In the genomic region with DNA sequence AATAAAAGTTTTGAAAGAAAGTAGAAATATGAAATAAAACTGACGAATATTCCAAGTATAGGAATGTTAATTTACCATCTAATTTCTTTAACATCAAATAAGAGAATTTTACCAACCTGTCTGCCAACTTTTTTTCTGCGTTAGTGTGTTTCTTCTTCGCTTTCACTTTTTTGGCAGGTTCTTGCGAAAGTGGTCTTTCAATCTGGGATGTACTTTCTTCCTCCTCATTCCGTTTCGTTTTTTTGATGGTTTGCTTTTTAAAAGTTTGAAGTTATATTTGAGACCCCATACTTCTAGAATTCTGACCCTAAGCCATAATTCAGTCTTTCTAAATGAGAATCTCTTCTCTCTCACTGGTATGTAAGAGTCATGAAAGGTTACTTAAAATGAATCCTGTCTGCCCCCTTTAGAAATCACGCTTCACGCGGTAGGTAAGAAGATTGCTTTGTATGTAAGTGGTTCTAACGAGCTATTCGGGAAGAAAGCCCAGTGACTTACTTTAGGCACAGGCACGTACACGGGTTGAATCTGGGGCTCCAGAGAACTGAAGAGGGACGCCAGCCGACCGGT, we compare ENCODE assay signal across 1 cellular context.
TF ChIP-seq lines count a peak whose summit lies in the region.

No MANE protein-coding gene starts in this region.

TF ChIP-seq in GM23338, 12 proteins besides CTCF, POLR2A, EP300 and RAD21:
- TF ChIP-seq, protein P1, sequence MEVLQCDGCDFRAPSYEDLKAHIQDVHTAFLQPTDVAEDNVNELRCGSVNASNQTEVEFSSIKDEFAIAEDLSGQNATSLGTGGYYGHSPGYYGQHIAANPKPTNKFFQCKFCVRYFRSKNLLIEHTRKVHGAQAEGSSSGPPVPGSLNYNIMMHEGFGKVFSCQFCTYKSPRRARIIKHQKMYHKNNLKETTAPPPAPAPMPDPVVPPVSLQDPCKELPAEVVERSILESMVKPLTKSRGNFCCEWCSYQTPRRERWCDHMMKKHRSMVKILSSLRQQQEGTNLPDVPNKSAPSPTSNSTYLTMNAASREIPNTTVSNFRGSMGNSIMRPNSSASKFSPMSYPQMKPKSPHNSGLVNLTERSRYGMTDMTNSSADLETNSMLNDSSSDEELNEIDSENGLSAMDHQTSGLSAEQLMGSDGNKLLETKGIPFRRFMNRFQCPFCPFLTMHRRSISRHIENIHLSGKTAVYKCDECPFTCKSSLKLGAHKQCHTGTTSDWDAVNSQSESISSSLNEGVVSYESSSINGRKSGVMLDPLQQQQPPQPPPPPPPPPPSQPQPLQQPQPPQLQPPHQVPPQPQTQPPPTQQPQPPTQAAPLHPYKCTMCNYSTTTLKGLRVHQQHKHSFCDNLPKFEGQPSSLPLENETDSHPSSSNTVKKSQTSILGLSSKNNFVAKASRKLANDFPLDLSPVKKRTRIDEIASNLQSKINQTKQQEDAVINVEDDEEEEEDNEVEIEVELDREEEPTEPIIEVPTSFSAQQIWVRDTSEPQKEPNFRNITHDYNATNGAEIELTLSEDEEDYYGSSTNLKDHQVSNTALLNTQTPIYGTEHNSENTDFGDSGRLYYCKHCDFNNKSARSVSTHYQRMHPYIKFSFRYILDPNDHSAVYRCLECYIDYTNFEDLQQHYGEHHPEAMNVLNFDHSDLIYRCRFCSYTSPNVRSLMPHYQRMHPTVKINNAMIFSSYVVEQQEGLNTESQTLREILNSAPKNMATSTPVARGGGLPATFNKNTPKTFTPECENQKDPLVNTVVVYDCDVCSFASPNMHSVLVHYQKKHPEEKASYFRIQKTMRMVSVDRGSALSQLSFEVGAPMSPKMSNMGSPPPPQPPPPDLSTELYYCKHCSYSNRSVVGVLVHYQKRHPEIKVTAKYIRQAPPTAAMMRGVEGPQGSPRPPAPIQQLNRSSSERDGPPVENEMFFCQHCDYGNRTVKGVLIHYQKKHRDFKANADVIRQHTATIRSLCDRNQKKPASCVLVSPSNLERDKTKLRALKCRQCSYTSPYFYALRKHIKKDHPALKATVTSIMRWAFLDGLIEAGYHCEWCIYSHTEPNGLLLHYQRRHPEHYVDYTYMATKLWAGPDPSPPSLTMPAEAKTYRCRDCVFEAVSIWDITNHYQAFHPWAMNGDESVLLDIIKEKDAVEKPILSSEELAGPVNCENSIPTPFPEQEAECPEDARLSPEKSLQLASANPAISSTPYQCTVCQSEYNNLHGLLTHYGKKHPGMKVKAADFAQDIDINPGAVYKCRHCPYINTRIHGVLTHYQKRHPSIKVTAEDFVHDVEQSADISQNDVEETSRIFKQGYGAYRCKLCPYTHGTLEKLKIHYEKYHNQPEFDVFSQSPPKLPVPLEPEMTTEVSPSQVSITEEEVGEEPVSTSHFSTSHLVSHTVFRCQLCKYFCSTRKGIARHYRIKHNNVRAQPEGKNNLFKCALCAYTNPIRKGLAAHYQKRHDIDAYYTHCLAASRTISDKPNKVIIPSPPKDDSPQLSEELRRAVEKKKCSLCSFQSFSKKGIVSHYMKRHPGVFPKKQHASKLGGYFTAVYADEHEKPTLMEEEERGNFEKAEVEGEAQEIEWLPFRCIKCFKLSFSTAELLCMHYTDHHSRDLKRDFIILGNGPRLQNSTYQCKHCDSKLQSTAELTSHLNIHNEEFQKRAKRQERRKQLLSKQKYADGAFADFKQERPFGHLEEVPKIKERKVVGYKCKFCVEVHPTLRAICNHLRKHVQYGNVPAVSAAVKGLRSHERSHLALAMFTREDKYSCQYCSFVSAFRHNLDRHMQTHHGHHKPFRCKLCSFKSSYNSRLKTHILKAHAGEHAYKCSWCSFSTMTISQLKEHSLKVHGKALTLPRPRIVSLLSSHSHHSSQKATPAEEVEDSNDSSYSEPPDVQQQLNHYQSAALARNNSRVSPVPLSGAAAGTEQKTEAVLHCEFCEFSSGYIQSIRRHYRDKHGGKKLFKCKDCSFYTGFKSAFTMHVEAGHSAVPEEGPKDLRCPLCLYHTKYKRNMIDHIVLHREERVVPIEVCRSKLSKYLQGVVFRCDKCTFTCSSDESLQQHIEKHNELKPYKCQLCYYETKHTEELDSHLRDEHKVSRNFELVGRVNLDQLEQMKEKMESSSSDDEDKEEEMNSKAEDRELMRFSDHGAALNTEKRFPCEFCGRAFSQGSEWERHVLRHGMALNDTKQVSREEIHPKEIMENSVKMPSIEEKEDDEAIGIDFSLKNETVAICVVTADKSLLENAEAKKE (CRISPR knock-in tag; IDR thresholded peaks at IDR 0.05) = no peak
- TF ChIP-seq EZH2 (IDR thresholded peaks at IDR 0.05; ENCODE audit: low read depth, unreplicated experiment) (no peak), ZNF114 (CRISPR knock-in tag; IDR thresholded peaks at IDR 0.05) (no peak), ETS1 (IDR thresholded peaks at IDR 0.05) (no peak), ZNF331 (CRISPR knock-in tag; IDR thresholded peaks at IDR 0.05; ENCODE audit: low read depth) (no peak), STAT1 (IDR thresholded peaks at IDR 0.05; ENCODE audit: unreplicated experiment) (no peak), CREB1 (CRISPR knock-in tag; IDR thresholded peaks at IDR 0.05; ENCODE audit: low read depth) (no peak), POLR2AphosphoS5 (IDR thresholded peaks at IDR 0.05; ENCODE audit: low read depth) (no peak), JUNB (IDR thresholded peaks at IDR 0.05; ENCODE audit: unreplicated experiment) (no peak), NANOG (IDR thresholded peaks at IDR 0.05; ENCODE audit: borderline replicate concordance) (no peak), EZH2phosphoT487 (IDR thresholded peaks at IDR 0.05; ENCODE audit: unreplicated experiment) (no peak)
- TF ChIP-seq, protein P2, sequence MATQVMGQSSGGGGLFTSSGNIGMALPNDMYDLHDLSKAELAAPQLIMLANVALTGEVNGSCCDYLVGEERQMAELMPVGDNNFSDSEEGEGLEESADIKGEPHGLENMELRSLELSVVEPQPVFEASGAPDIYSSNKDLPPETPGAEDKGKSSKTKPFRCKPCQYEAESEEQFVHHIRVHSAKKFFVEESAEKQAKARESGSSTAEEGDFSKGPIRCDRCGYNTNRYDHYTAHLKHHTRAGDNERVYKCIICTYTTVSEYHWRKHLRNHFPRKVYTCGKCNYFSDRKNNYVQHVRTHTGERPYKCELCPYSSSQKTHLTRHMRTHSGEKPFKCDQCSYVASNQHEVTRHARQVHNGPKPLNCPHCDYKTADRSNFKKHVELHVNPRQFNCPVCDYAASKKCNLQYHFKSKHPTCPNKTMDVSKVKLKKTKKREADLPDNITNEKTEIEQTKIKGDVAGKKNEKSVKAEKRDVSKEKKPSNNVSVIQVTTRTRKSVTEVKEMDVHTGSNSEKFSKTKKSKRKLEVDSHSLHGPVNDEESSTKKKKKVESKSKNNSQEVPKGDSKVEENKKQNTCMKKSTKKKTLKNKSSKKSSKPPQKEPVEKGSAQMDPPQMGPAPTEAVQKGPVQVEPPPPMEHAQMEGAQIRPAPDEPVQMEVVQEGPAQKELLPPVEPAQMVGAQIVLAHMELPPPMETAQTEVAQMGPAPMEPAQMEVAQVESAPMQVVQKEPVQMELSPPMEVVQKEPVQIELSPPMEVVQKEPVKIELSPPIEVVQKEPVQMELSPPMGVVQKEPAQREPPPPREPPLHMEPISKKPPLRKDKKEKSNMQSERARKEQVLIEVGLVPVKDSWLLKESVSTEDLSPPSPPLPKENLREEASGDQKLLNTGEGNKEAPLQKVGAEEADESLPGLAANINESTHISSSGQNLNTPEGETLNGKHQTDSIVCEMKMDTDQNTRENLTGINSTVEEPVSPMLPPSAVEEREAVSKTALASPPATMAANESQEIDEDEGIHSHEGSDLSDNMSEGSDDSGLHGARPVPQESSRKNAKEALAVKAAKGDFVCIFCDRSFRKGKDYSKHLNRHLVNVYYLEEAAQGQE (IDR thresholded peaks at IDR 0.05; ENCODE audit: unreplicated experiment) = no peak
TF ChIP-seq in GM23338: peak in this region for 0.
